11 cellular contexts compared by ENCODE assay signal in genomic region chr17:66633322-66633965, GRCh38.
A peak's percentile ranks its signal among the peaks of the same experiment; 100 is the strongest.
DNase-seq lines count a peak whose midpoint lies in the region; ATAC-seq, FAIRE-seq and TF ChIP-seq lines count a peak whose summit lies in the region.
"Had no signal": no experiment of that assay in that cellular context is flagged by ENCODE, and none has a peak within 500 bp of the region (broad histone marks: within the 10 kb centered on the region; RNA-seq: fewer than 3 reads in every experiment).

No MANE protein-coding gene starts in this region.

- no peak for FAIRE-seq in RCC 7860 (lab: Jason Lieb, UNC)

- DNase-seq in Kasumi-1 (lab: John Stamatoyannopoulos, UW) (peak; percentile 96 to 98), fibroblast of the aortic adventitia (ENCODE audit: low read depth) (peak; percentile 18), T-helper 9 cell (no peak), RCC 7860 (ENCODE audit: low spot score) (no peak)
- peak in 2 of 3 experiments; percentile 6 to 18 for DNase-seq in activated CD8-positive, alpha-beta memory T cell treated with anti-CD3 and anti-CD28 coated beads for 48 hours (ENCODE audit: low read depth in 2 of 3, low spot score in 2 of 3)
- peak; percentile 18 to 60 for DNase-seq in stimulated activated CD8-positive, alpha-beta memory T cell treated with anti-CD3 and anti-CD28 coated beads, Interleukin-7, amount 100 ng/mL, for 48 hours (ENCODE audit: extremely low read depth in 1 of 2, low read depth in 1 of 2)
- DNase-seq: effector memory CD4-positive, alpha-beta T cell; H9; NCI-H510A had no signal

- no peak for ATAC-seq in GM18517 (IDR thresholded peaks at IDR 0.05; ENCODE audit: unreplicated experiment)
- ATAC-seq: WTC11 had no signal

- no peak for TF ChIP-seq CTCF in fibroblast of the aortic adventitia (IDR thresholded peaks at IDR 0.05; ENCODE audit: insufficient read depth, low read length)

- no peak overlapping the region for H3K4me3 ChIP-seq in fibroblast of the aortic adventitia (ENCODE audit: low read depth, low read length)

Comparison
In these comparisons a context has a peak if more than half of its experiments do, and no peak if none do; other contexts are left out.
1. DNase-seq: peak in Kasumi-1 (2 of 2), activated CD8-positive, alpha-beta memory T cell treated with anti-CD3 and anti-CD28 coated beads for 48 hours (2 of 3), fibroblast of the aortic adventitia (single experiment) and stimulated activated CD8-positive, alpha-beta memory T cell treated with anti-CD3 and anti-CD28 coated beads, Interleukin-7, amount 100 ng/mL, for 48 hours (2 of 2); none in T-helper 9 cell (single experiment) and RCC 7860 (single experiment).